ENCODE assay signal across 8 cellular contexts in genomic region chr17:8187517-8188407, GRCh38. TPM values are rescaled to one million over a fixed set of nuclear protein-coding genes. Genes with fewer than 3 reads are reported as not detected.
DNase-seq lines count a peak whose midpoint lies in the region; ATAC-seq and TF ChIP-seq lines count a peak whose summit lies in the region.

No MANE protein-coding gene starts in this region.

- POLR2A ChIA-PET in activated CD4-positive, alpha-beta T cell treated with anti-CD3 and anti-CD28 coated beads, Interleukin-2, amount 10 ng/mL, durations not matched to agents 7 days and 5 days (lab: Charles Lee): no interaction called here

- H3K9me3 Mint-ChIP-seq in activated CD4-positive, alpha-beta T cell treated with anti-CD3 and anti-CD28 coated beads, Interleukin-2, amount 10 ng/mL, durations not matched to agents 7 days and 5 days: no peaks in the 10 kb centered on the region

- H3K27ac ChIP-seq in dorsolateral prefrontal cortex: peak overlapping the region; percentile 87 to 100 (median 98)
- H3K27ac ChIP-seq in left lung: peak overlapping the region; percentile 97

- peaks cover 1% of the 10 kb centered on the region for H3K27me3 Mint-ChIP-seq in activated CD4-positive, alpha-beta T cell treated with anti-CD3 and anti-CD28 coated beads, Interleukin-2, amount 10 ng/mL, durations not matched to agents 7 days and 5 days

- H3K4me3 ChIP-seq in dorsolateral prefrontal cortex: peak overlapping the region; percentile 32 to 99 (median 91)
- H3K4me3 ChIP-seq in left lung: peak overlapping the region; percentile 83 to 84

- no peaks in the 10 kb centered on the region for H3K36me3 ChIP-seq in left lung

- ATAC-seq in HG03457 (IDR thresholded peaks at IDR 0.05; ENCODE audit: unreplicated experiment) (peak; percentile 28), left lung (peak; percentile 41)

- H3K9me3 ChIP-seq in left lung: no peaks in the 10 kb centered on the region

- in situ Hi-C loops in GM13977 (cut with MboI; ENCODE audit: low pct_unique_long_range_greater_than_20kb, low sequenced_read_pairs, unreplicated experiment): no loop called here

- no peaks in the 10 kb centered on the region for H3K27me3 ChIP-seq in dorsolateral prefrontal cortex
- H3K27me3 ChIP-seq in left lung: no peaks in the 10 kb centered on the region

- H3K36me3 Mint-ChIP-seq in activated CD4-positive, alpha-beta T cell treated with anti-CD3 and anti-CD28 coated beads, Interleukin-2, amount 10 ng/mL, durations not matched to agents 7 days and 5 days (ENCODE audit: low read depth): no peaks in the 10 kb centered on the region

- no peak overlapping the region for H3K4me3 Mint-ChIP-seq in activated CD4-positive, alpha-beta T cell treated with anti-CD3 and anti-CD28 coated beads, Interleukin-2, amount 10 ng/mL, durations not matched to agents 7 days and 5 days

- intact Hi-C loops in dorsolateral prefrontal cortex (cut with DNase I): loop anchor here (1.0 to 2.0 kb wide), 5 partner anchors 33 to 67 kb away; partner anchors contain the start of genes CTC1 (in 1 of the 2) and PFAS (in 1 of the 2)
- intact Hi-C loops in left lung (cut with DNase I): loop anchor here (5.0 to 10.0 kb wide), 2 partner anchors 35 to 63 kb away; partner anchors contain the start of gene HES7 (in 1 of the 2)

- TF ChIP-seq CTCF in GM13977 (IDR thresholded peaks at IDR 0.05; ENCODE audit: extremely low read depth, insufficient read depth, missing control alignments) (no peak), dorsolateral prefrontal cortex (IDR thresholded peaks at IDR 0.05 in 54 of 56, conservative IDR thresholded peaks at IDR 0.05 in 2 of 56; ENCODE audit: low read depth in 1 of 56, partially characterized antibody in 56 of 56) (peak in 39 of 56 donors; percentile 7 to 58 (median 30)), left lung (IDR thresholded peaks at IDR 0.05) (no peak)

- peak; percentile 82 for DNase-seq in GM13977 (ENCODE audit: low spot score)
- peak; percentile 95 for DNase-seq in NCI-H526 treated with DMSO at 0.1 percent for 48 hours (lab: John Stamatoyannopoulos, UW)
- peak; percentile 91 for DNase-seq in activated CD4-positive, alpha-beta T cell treated with anti-CD3 and anti-CD28 coated beads, Interleukin-2, amount 10 ng/mL, durations not matched to agents 7 days and 5 days
- peak; percentile 68 to 92 (median 84) for DNase-seq in dorsolateral prefrontal cortex
- peak in 1 of 2 donors; percentile 86 for DNase-seq in left lung
- DNase-seq in stimulated activated CD4-positive, alpha-beta T cell treated with anti-CD3 and anti-CD28 coated beads, Interleukin-1b, Interleukin-23, amount 100 ng/mL, for 48 hours: peak; percentile 94
- no peak for DNase-seq in GM19240 (ENCODE audit: insufficient read length, low spot score)

- no peak overlapping the region for H3K27ac Mint-ChIP-seq in activated CD4-positive, alpha-beta T cell treated with anti-CD3 and anti-CD28 coated beads, Interleukin-2, amount 10 ng/mL, durations not matched to agents 7 days and 5 days

- CTCF ChIA-PET in activated CD4-positive, alpha-beta T cell treated with anti-CD3 and anti-CD28 coated beads, Interleukin-2, amount 10 ng/mL, durations not matched to agents 7 days and 5 days (lab: Charles Lee): interaction anchor here (0.7 to 4.0 kb wide), 10 partner anchors 15 to 68 kb away, joined by 3 to 13 read pairs (median 7); partner anchors contain the start of gene AURKB

- H3K4me1 Mint-ChIP-seq in activated CD4-positive, alpha-beta T cell treated with anti-CD3 and anti-CD28 coated beads, Interleukin-2, amount 10 ng/mL, durations not matched to agents 7 days and 5 days: peaks cover 20% of the 10 kb centered on the region

- H3K4me1 ChIP-seq in left lung: peaks cover 14 to 63% of the 10 kb centered on the region in 2 donors

RNA-seq across cellular contexts. Expression of gene BORCS6, which starts 2.2 kb away (rescaled TPM):
- total RNA-seq in activated CD4-positive, alpha-beta T cell treated with anti-CD3 and anti-CD28 coated beads, Interleukin-2, amount 10 ng/mL, durations not matched to agents 7 days and 5 days: 10 to 100 TPM; 12.2 to 12.9 TPM
- total RNA-seq in dorsolateral prefrontal cortex (10 to 100 TPM in 5 of 120 experiments, 1 to 10 TPM in 115; 5.2 to 10.9 (median 8.0) TPM), left lung (10 to 100 TPM in 1 of 2 donors, 1 to 10 TPM in 1; 8.8 to 10.6 TPM)

RNA-seq across cellular contexts. Expression of gene TMEM107, which starts 11.6 kb away (rescaled TPM):
- total RNA-seq in activated CD4-positive, alpha-beta T cell treated with anti-CD3 and anti-CD28 coated beads, Interleukin-2, amount 10 ng/mL, durations not matched to agents 7 days and 5 days: 10 to 100 TPM; 34.8 to 37.2 TPM
- total RNA-seq in dorsolateral prefrontal cortex (10 to 100 TPM in 119 of 120 experiments, 1 to 10 TPM in 1; 9.1 to 25.9 (median 17.1) TPM), left lung (10 to 100 TPM; 15.0 to 15.9 TPM)

RNA-seq across cellular contexts. Expression of gene AURKB, which starts 22.6 kb away (rescaled TPM):
- total RNA-seq in activated CD4-positive, alpha-beta T cell treated with anti-CD3 and anti-CD28 coated beads, Interleukin-2, amount 10 ng/mL, durations not matched to agents 7 days and 5 days: 100 to 1,000 TPM; 188 to 224 TPM
- total RNA-seq in dorsolateral prefrontal cortex (1 to 10 TPM in 8 of 120 experiments, under 1 TPM in 4, not detected in 108; 0.75 to 3.8 (median 1.2) TPM), left lung (10 to 100 TPM in 1 of 2 donors, 1 to 10 TPM in 1; 2.7 to 10.2 TPM)

RNA-seq across cellular contexts. Expression of gene VAMP2, which starts 25.0 kb away (rescaled TPM):
- total RNA-seq in activated CD4-positive, alpha-beta T cell treated with anti-CD3 and anti-CD28 coated beads, Interleukin-2, amount 10 ng/mL, durations not matched to agents 7 days and 5 days: 10 to 100 TPM; 71.1 to 79.1 TPM
- total RNA-seq in dorsolateral prefrontal cortex: 100 to 1,000 TPM; 264 to 763 (median 490) TPM
- total RNA-seq in left lung: 10 to 100 TPM; 48.3 to 48.9 TPM

RNA-seq across cellular contexts. Expression of gene PER1, which starts 35.6 kb away (rescaled TPM):
- total RNA-seq in activated CD4-positive, alpha-beta T cell treated with anti-CD3 and anti-CD28 coated beads, Interleukin-2, amount 10 ng/mL, durations not matched to agents 7 days and 5 days: 10 to 100 TPM; 26.9 to 28.7 TPM
- 100 to 1,000 TPM in 74 of 120 experiments, 10 to 100 TPM in 46; 46.9 to 218 (median 112) TPM for total RNA-seq in dorsolateral prefrontal cortex
- total RNA-seq in left lung: 100 to 1,000 TPM; 101 to 111 TPM

Comparison
In these comparisons a context has a peak if more than half of its experiments do, and no peak if none do; other contexts are left out.
1. CTCF ChIP-seq: peak in dorsolateral prefrontal cortex (39 of 56); none in GM13977 (single experiment) and left lung (0 of 2).
2. RNA of gene AURKB, which starts 22.6 kb away (total RNA-seq): 188 to 224 TPM in activated CD4-positive, alpha-beta T cell treated with anti-CD3 and anti-CD28 coated beads, Interleukin-2, amount 10 ng/mL, durations not matched to agents 7 days and 5 days; 2.7 to 10.2 TPM in left lung and 0.75 to 3.8 TPM in dorsolateral prefrontal cortex; every median in the first group is over 10 times any median in the second.